ENCODE assay signal across 15 cellular contexts in the genomic region with DNA sequence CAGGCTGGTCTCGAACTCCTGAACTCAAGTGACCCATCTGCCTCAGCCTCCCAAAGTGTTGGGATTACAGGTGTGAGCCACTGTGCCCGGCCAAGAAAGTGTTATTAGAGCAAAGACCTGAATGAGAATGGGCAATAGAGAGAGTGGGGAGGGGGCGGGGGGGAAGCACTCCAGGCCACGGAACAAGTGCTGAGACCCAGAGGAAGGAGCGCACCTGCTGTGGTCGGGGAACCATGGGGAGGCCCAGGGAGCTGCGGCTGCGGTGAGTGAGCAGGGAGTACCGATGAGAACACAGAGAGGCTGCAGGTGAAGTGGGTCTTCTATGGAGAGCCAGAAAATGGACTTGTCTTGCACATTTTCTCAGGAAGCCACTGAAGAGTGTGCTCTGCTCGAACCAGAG. TPM values are rescaled to one million over a fixed set of nuclear protein-coding genes. Genes with fewer than 3 reads are reported as not detected.
"Had no signal": no experiment of that assay in that cellular context is flagged by ENCODE, and none has a peak within 500 bp of the region (broad histone marks: within the 10 kb centered on the region; RNA-seq: fewer than 3 reads in every experiment).

No MANE protein-coding gene starts in this region.

- H3K4me3 ChIP-seq: adrenal gland, coronary artery, heart left ventricle, stomach, thoracic aorta had no signal

- DNase-seq: activated CD4-positive, alpha-beta T cell treated with anti-CD3 and anti-CD28 coated beads for 48 hours; activated naive CD4-positive, alpha-beta T cell treated with anti-CD3 and anti-CD28 coated beads, Interleukin-2, amount 50 U/mL, for 16 hours; adrenal gland; central memory CD4-positive, alpha-beta T cell; effector CD8-positive, alpha-beta T cell; foreskin melanocyte; heart left ventricle; nephron progenitor cell; stomach had no signal

- ATAC-seq: activated T-helper 17 cell treated with anti-CD3 and anti-CD28 coated beads, Interleukin-2, amount 50 U/mL, for 72 hours; heart left ventricle; left lobe of liver had no signal

- H3K27ac ChIP-seq: adrenal gland, coronary artery, heart left ventricle, stomach, thoracic aorta had no signal

- H3K27ac Mint-ChIP-seq: activated T-helper 17 cell treated with anti-CD3 and anti-CD28 coated beads, Interleukin-2, amount 50 U/mL, for 72 hours had no signal

- H3K9me3 Mint-ChIP-seq: activated T-helper 17 cell treated with anti-CD3 and anti-CD28 coated beads, Interleukin-2, amount 50 U/mL, for 72 hours had no signal

- H3K4me1 ChIP-seq: adrenal gland, heart left ventricle had no signal

- H3K4me1 Mint-ChIP-seq: activated T-helper 17 cell treated with anti-CD3 and anti-CD28 coated beads, Interleukin-2, amount 50 U/mL, for 72 hours had no signal

- H3K9me3 ChIP-seq: adrenal gland, heart left ventricle, stomach, thoracic aorta had no signal

- H3K4me3 Mint-ChIP-seq: activated T-helper 17 cell treated with anti-CD3 and anti-CD28 coated beads, Interleukin-2, amount 50 U/mL, for 72 hours; nephron progenitor cell had no signal

- FAIRE-seq: islet of Langerhans, urothelium cell line had no signal

- H3K36me3 ChIP-seq: adrenal gland, heart left ventricle, stomach, thoracic aorta had no signal

RNA-seq across cellular contexts. Expression of a gene that starts 10.8 kb away (rescaled TPM):
- total RNA-seq: activated T-helper 17 cell treated with anti-CD3 and anti-CD28 coated beads, Interleukin-2, amount 50 U/mL, for 72 hours; left lobe of liver had no signal
